11 cellular contexts compared by ENCODE assay signal in the genomic region with DNA sequence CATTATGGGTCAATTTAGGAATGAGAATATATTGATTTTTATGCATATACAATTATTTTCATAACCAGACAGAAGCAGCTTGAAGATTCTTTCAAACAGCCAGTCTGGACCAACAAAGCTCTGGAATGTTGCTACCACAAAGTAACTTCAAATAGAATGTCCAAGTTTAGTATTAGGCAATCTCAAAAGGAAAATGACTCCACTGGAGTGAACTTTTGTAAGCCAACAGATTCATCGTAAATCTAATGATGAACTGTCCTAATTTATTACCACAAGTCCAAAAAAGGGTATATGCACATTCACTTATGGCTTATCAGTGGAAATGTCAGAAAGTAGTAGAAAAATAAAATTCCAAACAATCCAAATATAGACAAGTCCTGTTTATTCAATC. TPM values are rescaled to one million over a fixed set of nuclear protein-coding genes. Genes with fewer than 3 reads are reported as not detected.
DNase-seq lines count a peak whose midpoint lies in the region; ATAC-seq and TF ChIP-seq lines count a peak whose summit lies in the region.
"Had no signal": no experiment of that assay in that cellular context is flagged by ENCODE, and none has a peak within 500 bp of the region (broad histone marks: within the 10 kb centered on the region; RNA-seq: fewer than 3 reads in every experiment).

No MANE protein-coding gene starts in this region.

- peak; percentile 38 for DNase-seq in GM04504 (ENCODE audit: low read depth)
- peak; percentile 45 for DNase-seq in astrocyte of the hippocampus (ENCODE audit: low read depth, low spot score)
- DNase-seq in left lung: no peak
- no peak for DNase-seq in thoracic aorta (ENCODE audit: low spot score)
- no peak for DNase-seq in NCI-H446 (lab: John Stamatoyannopoulos, UW)
- no peak for DNase-seq in activated naive CD4-positive, alpha-beta T cell treated with anti-CD3 and anti-CD28 coated beads, Interleukin-2, amount 50 U/mL, for 72 hours (ENCODE audit: low spot score in 2 of 2)
- DNase-seq: activated effector memory CD4-positive, alpha-beta T cell treated with Interleukin-2 at 50 U/mL for 16 hours; CD8-positive, alpha-beta T cell; nucleus accumbens had no signal

- intact Hi-C loops in left lung (cut with DNase I): no loop called here

- peak overlapping the region in 1 of 2 donors; percentile 1 for H3K27ac ChIP-seq in left lung
- H3K27ac ChIP-seq in thoracic aorta: peak overlapping the region; percentile 51 to 89

- H3K4me3 ChIP-seq in left lung (no peak overlapping the region), thoracic aorta (peak overlapping the region; percentile 79)

- no peaks in the 10 kb centered on the region for H3K36me3 Mint-ChIP-seq in activated naive CD4-positive, alpha-beta T cell treated with anti-CD3 and anti-CD28 coated beads, Interleukin-2, amount 50 U/mL, for 72 hours

- TF ChIP-seq CTCF in left lung (IDR thresholded peaks at IDR 0.05) (no peak), thoracic aorta (IDR thresholded peaks at IDR 0.05) (no peak)

- H3K4me1 ChIP-seq in left lung (peaks cover 0 to 3% of the 10 kb centered on the region in 2 donors), thoracic aorta (ENCODE audit: control insufficient read depth in 1 of 2, low read depth in 2 of 2) (peaks cover 0 to 5% of the 10 kb centered on the region in 2 donors)

- H3K27me3 ChIP-seq in left lung: no peaks in the 10 kb centered on the region
- H3K27me3 ChIP-seq in thoracic aorta (replicated peaks; ENCODE audit: insufficient read depth): no peaks in the 10 kb centered on the region

- H3K9me3 Mint-ChIP-seq in activated naive CD4-positive, alpha-beta T cell treated with anti-CD3 and anti-CD28 coated beads, Interleukin-2, amount 50 U/mL, for 72 hours: no peaks in the 10 kb centered on the region
- H3K9me3 Mint-ChIP-seq: CD8-positive, alpha-beta T cell had no signal

- peak; percentile 34 for ATAC-seq in left lung
- no peak for ATAC-seq in thoracic aorta (ENCODE audit: insufficient number of reproducible peaks, low FRiP score, low read depth)
- ATAC-seq in activated naive CD4-positive, alpha-beta T cell treated with anti-CD3 and anti-CD28 coated beads, Interleukin-2, amount 50 U/mL, for 72 hours: no peak
- ATAC-seq in GM21737 (IDR thresholded peaks at IDR 0.05; ENCODE audit: unreplicated experiment): no peak

- H3K27ac Mint-ChIP-seq in activated naive CD4-positive, alpha-beta T cell treated with anti-CD3 and anti-CD28 coated beads, Interleukin-2, amount 50 U/mL, for 72 hours: no peak overlapping the region

- H3K36me3 ChIP-seq in left lung (no peaks in the 10 kb centered on the region), thoracic aorta (peaks cover 3% of the 10 kb centered on the region)

- H3K9me3 ChIP-seq in left lung: no peaks in the 10 kb centered on the region
- no peaks in the 10 kb centered on the region for H3K9me3 ChIP-seq in thoracic aorta

RNA-seq across cellular contexts. Expression of gene PLN, which starts 3.6 kb away (rescaled TPM):
- total RNA-seq in left lung (10 to 100 TPM in 1 of 2 donors, 1 to 10 TPM in 1; 6.4 to 13.3 TPM), thoracic aorta (100 to 1,000 TPM; 382 to 468 TPM)
- not detected for total RNA-seq in activated naive CD4-positive, alpha-beta T cell treated with anti-CD3 and anti-CD28 coated beads, Interleukin-2, amount 50 U/mL, for 72 hours
- total RNA-seq: CD8-positive, alpha-beta T cell; lung microvascular endothelial cell had no signal

Comparison
In these comparisons a context has a peak if more than half of its experiments do, and no peak if none do; other contexts are left out.
1. DNase-seq: peak in GM04504 (single experiment) and astrocyte of the hippocampus (single experiment); none in left lung (0 of 2), thoracic aorta (single experiment), NCI-H446 (0 of 2) and activated naive CD4-positive, alpha-beta T cell treated with anti-CD3 and anti-CD28 coated beads, Interleukin-2, amount 50 U/mL, for 72 hours (0 of 2).
2. RNA of gene PLN, which starts 3.6 kb away (total RNA-seq): 382 to 468 TPM in thoracic aorta; 6.4 to 13.3 TPM in left lung and not detected in activated naive CD4-positive, alpha-beta T cell treated with anti-CD3 and anti-CD28 coated beads, Interleukin-2, amount 50 U/mL, for 72 hours; every median in the first group is over 10 times any median in the second.